Comparison of ENCODE assay signal across 33 cellular contexts in genomic region chr3:15420871-15421270, GRCh38. TPM values are rescaled to one million over a fixed set of nuclear protein-coding genes. Genes with fewer than 3 reads are reported as not detected.
DNase-seq lines count a peak whose midpoint lies in the region; ATAC-seq, FAIRE-seq and TF ChIP-seq lines count a peak whose summit lies in the region.
"Had no signal": no experiment of that assay in that cellular context is flagged by ENCODE, and none has a peak within 500 bp of the region (broad histone marks: within the 10 kb centered on the region; RNA-seq: fewer than 3 reads in every experiment).

No MANE protein-coding gene starts in this region.

- peaks cover 20% of the 10 kb centered on the region for H3K36me3 Mint-ChIP-seq in activated CD4-positive, alpha-beta T cell treated with anti-CD3 and anti-CD28 coated beads for 36 hours (ENCODE audit: low read depth)
- H3K36me3 Mint-ChIP-seq: natural killer cell had no signal

- H3K4me3 Mint-ChIP-seq in activated CD4-positive, alpha-beta T cell treated with anti-CD3 and anti-CD28 coated beads for 36 hours, result no peak overlapping the region
- H3K4me3 Mint-ChIP-seq: activated CD4-positive, alpha-beta T cell treated with anti-CD3 and anti-CD28 coated beads, Interleukin-2, amount 10 ng/mL, durations not matched to agents 7 days and 5 days; activated naive CD8-positive, alpha-beta T cell treated with anti-CD3 and anti-CD28 coated beads, Interleukin-2, amount 10 ng/mL, durations not matched to agents 7 days and 5 days; effector memory CD8-positive, alpha-beta T cell; natural killer cell; stimulated activated naive B cell treated with anti-CD40 and anti-IgM and Interleukin-4, amounts not matched to agents 10 μg/mL and 1 μg/mL and 100 μg/mL, for 72 hours; type B pancreatic cell had no signal

- DNase-seq in H54 (ENCODE audit: insufficient read length, low spot score) (no peak), RPMI7951 (ENCODE audit: low read depth) (peak; percentile 35), fibroblast of mammary gland (ENCODE audit: low read depth) (peak; percentile 56), H7 (no peak)
- no peak for DNase-seq in activated CD4-positive, alpha-beta T cell treated with anti-CD3 and anti-CD28 coated beads for 48 hours
- no peak for DNase-seq in activated CD4-positive, alpha-beta T cell treated with anti-CD3 and anti-CD28 coated beads for 36 hours
- DNase-seq: activated CD4-positive, alpha-beta T cell treated with anti-CD3 and anti-CD28 coated beads, Interleukin-2, amount 10 ng/mL, durations not matched to agents 7 days and 5 days; activated gamma-delta T cell treated with Interleukin-2 at 50 U/mL for 16 hours; activated naive CD8-positive, alpha-beta T cell treated with anti-CD3 and anti-CD28 coated beads, Interleukin-2, amount 10 ng/mL, durations not matched to agents 7 days and 5 days; activated T-cell treated with anti-CD3 and anti-CD28 coated beads, Interleukin-2, amount 50 U/mL, for 1 hour; Calu3; DMS79; effector memory CD8-positive, alpha-beta T cell; erythroblast; head of caudate nucleus; Kasumi-1; mucosa of descending colon; MV-4-11; natural killer cell; NCI-H1436 treated with DMSO at 0.1 percent for 48 hours; NCI-H2081 treated with DMSO at 0.1 percent for 48 hours; NCI-H226; NCI-H82; SJCRH30; stimulated activated naive B cell treated with anti-CD40 and anti-IgM and Interleukin-4, amounts not matched to agents 10 μg/mL and 1 μg/mL and 100 μg/mL, for 72 hours; T-helper 9 cell; WERI-Rb-1 had no signal

- CTCF ChIA-PET in activated CD4-positive, alpha-beta T cell treated with anti-CD3 and anti-CD28 coated beads for 36 hours (lab: Charles Lee), result interaction anchor here (0.6 to 2.0 kb wide), 2 partner anchors 14 to 155 kb away, joined by 3 to 6 read pairs; no protein-coding TSS in a partner anchor

- no peaks in the 10 kb centered on the region for H3K27me3 ChIP-seq in H7 (ENCODE audit: control insufficient read depth, insufficient read depth, low read length)
- H3K27me3 ChIP-seq: ascending aorta, SJCRH30 had no signal

- intact Hi-C loops in activated CD4-positive, alpha-beta T cell treated with anti-CD3 and anti-CD28 coated beads for 36 hours (cut with DNase I, micrococcal nuclease), result no loop called here

- peak; percentile 82 for FAIRE-seq in H54 (lab: Jason Lieb, UNC)
- FAIRE-seq: RCC 7860 had no signal

- POLR2A ChIA-PET in activated CD4-positive, alpha-beta T cell treated with anti-CD3 and anti-CD28 coated beads for 36 hours (lab: Charles Lee), result no interaction called here

- ATAC-seq in HG03378 (IDR thresholded peaks at IDR 0.05; ENCODE audit: unreplicated experiment), result no peak
- ATAC-seq in activated CD4-positive, alpha-beta T cell treated with anti-CD3 and anti-CD28 coated beads for 36 hours, result no peak
- ATAC-seq: effector memory CD8-positive, alpha-beta T cell; mucosa of descending colon; natural killer cell; stimulated activated naive B cell treated with anti-CD40 and anti-IgM and Interleukin-4, amounts not matched to agents 10 μg/mL and 1 μg/mL and 100 μg/mL, for 72 hours had no signal

- H3K27me3 Mint-ChIP-seq in activated CD4-positive, alpha-beta T cell treated with anti-CD3 and anti-CD28 coated beads for 36 hours, result no peaks in the 10 kb centered on the region
- H3K27me3 Mint-ChIP-seq: activated CD4-positive, alpha-beta T cell treated with anti-CD3 and anti-CD28 coated beads, Interleukin-2, amount 10 ng/mL, durations not matched to agents 7 days and 5 days; activated naive CD8-positive, alpha-beta T cell treated with anti-CD3 and anti-CD28 coated beads, Interleukin-2, amount 10 ng/mL, durations not matched to agents 7 days and 5 days; effector memory CD8-positive, alpha-beta T cell; stimulated activated naive B cell treated with anti-CD40 and anti-IgM and Interleukin-4, amounts not matched to agents 10 μg/mL and 1 μg/mL and 100 μg/mL, for 72 hours; type B pancreatic cell had no signal

- H3K9me3 Mint-ChIP-seq in activated CD4-positive, alpha-beta T cell treated with anti-CD3 and anti-CD28 coated beads for 36 hours (ENCODE audit: low read depth), result no peaks in the 10 kb centered on the region
- H3K9me3 Mint-ChIP-seq: activated CD4-positive, alpha-beta T cell treated with anti-CD3 and anti-CD28 coated beads, Interleukin-2, amount 10 ng/mL, durations not matched to agents 7 days and 5 days; activated naive CD8-positive, alpha-beta T cell treated with anti-CD3 and anti-CD28 coated beads, Interleukin-2, amount 10 ng/mL, durations not matched to agents 7 days and 5 days; effector memory CD8-positive, alpha-beta T cell; natural killer cell; stimulated activated naive B cell treated with anti-CD40 and anti-IgM and Interleukin-4, amounts not matched to agents 10 μg/mL and 1 μg/mL and 100 μg/mL, for 72 hours; type B pancreatic cell had no signal

- H3K4me3 ChIP-seq in fibroblast of mammary gland (ENCODE audit: control insufficient read depth, low read depth, low read length) (no peak overlapping the region), H7 (ENCODE audit: insufficient read depth, low read depth, low read length) (no peak overlapping the region)
- H3K4me3 ChIP-seq: ascending aorta, coronary artery, lung, mucosa of descending colon, SJCRH30 had no signal

- no peak for TF ChIP-seq CTCF in fibroblast of mammary gland (conservative IDR thresholded peaks at IDR 0.05; ENCODE audit: control insufficient read depth, insufficient read depth, low read depth, low read length)

- H3K36me3 ChIP-seq in H7 (replicated peaks; ENCODE audit: control insufficient read depth, insufficient read depth, low read length), result peaks cover 3% of the 10 kb centered on the region

- TF ChIP-seq POLR2A in H54 (IDR thresholded peaks at IDR 0.05; ENCODE audit: low read depth, low read length), result no peak

- no peak overlapping the region for H3K27ac Mint-ChIP-seq in activated CD4-positive, alpha-beta T cell treated with anti-CD3 and anti-CD28 coated beads for 36 hours
- H3K27ac Mint-ChIP-seq: activated CD4-positive, alpha-beta T cell treated with anti-CD3 and anti-CD28 coated beads, Interleukin-2, amount 10 ng/mL, durations not matched to agents 7 days and 5 days; activated naive CD8-positive, alpha-beta T cell treated with anti-CD3 and anti-CD28 coated beads, Interleukin-2, amount 10 ng/mL, durations not matched to agents 7 days and 5 days; effector memory CD8-positive, alpha-beta T cell; natural killer cell; stimulated activated naive B cell treated with anti-CD40 and anti-IgM and Interleukin-4, amounts not matched to agents 10 μg/mL and 1 μg/mL and 100 μg/mL, for 72 hours; type B pancreatic cell had no signal

- peaks cover 17% of the 10 kb centered on the region for H3K4me1 Mint-ChIP-seq in activated CD4-positive, alpha-beta T cell treated with anti-CD3 and anti-CD28 coated beads for 36 hours

RNA-seq across cellular contexts. Expression of gene METTL6, which starts 6.5 kb away (rescaled TPM):
- total RNA-seq in RPMI7951 (2014; rRNA removed; shearing (Covaris generic)), result 43.3 and 48.1 TPM in 2 replicates
- 13.3 and 14.0 TPM in 2 replicates for total RNA-seq in H7 (2014; rRNA removed; shearing (Covaris generic))
- 10 to 100 TPM; 13.0 to 19.5 TPM for total RNA-seq in activated CD4-positive, alpha-beta T cell treated with anti-CD3 and anti-CD28 coated beads for 36 hours

RNA-seq across cellular contexts. Expression of gene EAF1, which starts 6.5 kb away (rescaled TPM):
- 26.0 and 27.6 TPM in 2 replicates for total RNA-seq in RPMI7951 (2014; rRNA removed; shearing (Covaris generic))
- total RNA-seq in H7 (2014; rRNA removed; shearing (Covaris generic)), result 25.7 and 31.2 TPM in 2 replicates
- total RNA-seq in activated CD4-positive, alpha-beta T cell treated with anti-CD3 and anti-CD28 coated beads for 36 hours, result 10 to 100 TPM; 21.2 to 25.6 TPM

Comparison
In these comparisons a context has a peak if more than half of its experiments do, and no peak if none do; other contexts are left out.
1. DNase-seq: peak in RPMI7951 (single experiment) and fibroblast of mammary gland (single experiment); none in H54 (single experiment), activated CD4-positive, alpha-beta T cell treated with anti-CD3 and anti-CD28 coated beads for 48 hours (single experiment), H7 (single experiment) and activated CD4-positive, alpha-beta T cell treated with anti-CD3 and anti-CD28 coated beads for 36 hours (single experiment).